ENCODE assay signal across 12 cellular contexts in the genomic region with DNA sequence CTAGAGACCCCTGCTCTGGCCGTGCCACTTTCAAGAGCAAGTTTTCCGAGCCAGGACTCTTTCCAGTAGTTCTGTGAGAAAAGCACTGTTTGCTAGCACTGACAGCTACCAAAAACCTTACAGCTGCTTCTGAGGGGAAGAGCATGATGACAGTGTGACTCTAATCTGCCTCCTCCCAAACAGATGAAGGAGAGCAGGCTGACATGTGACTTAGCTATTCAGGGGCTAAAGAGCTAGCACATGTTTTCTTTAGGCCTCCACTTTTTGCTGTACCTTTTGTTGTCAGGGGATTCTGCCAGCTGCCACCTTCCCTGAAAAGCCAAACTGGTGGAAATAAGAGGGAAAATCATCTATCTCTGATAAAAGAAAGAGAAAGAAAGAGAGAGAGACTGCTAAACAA. TPM values are rescaled to one million over a fixed set of nuclear protein-coding genes. Genes with fewer than 3 reads are reported as not detected.
DNase-seq lines count a peak whose midpoint lies in the region; ATAC-seq and TF ChIP-seq lines count a peak whose summit lies in the region.
"Had no signal": no experiment of that assay in that cellular context is flagged by ENCODE, and none has a peak within 500 bp of the region (broad histone marks: within the 10 kb centered on the region; RNA-seq: fewer than 3 reads in every experiment).

No MANE protein-coding gene starts in this region.

- H3K4me1 Mint-ChIP-seq in activated naive CD4-positive, alpha-beta T cell treated with anti-CD3 and anti-CD28 coated beads for 36 hours (ENCODE audit: low read depth): peaks cover 42% of the 10 kb centered on the region
- peaks cover 41% of the 10 kb centered on the region for H3K4me1 Mint-ChIP-seq in stimulated activated naive CD8-positive, alpha-beta T cell treated with anti-CD3 and anti-CD28 coated beads, Interleukin-15, amount 100 ng/mL, for 72 hours
- H3K4me1 Mint-ChIP-seq in CD4-positive, alpha-beta T cell (ENCODE audit: low read depth): peaks cover 4% of the 10 kb centered on the region

- H3K27me3 ChIP-seq in Peyer's patch: no peaks in the 10 kb centered on the region
- no peaks in the 10 kb centered on the region for H3K27me3 ChIP-seq in hepatocyte
- no peaks in the 10 kb centered on the region for H3K27me3 ChIP-seq in CD4-positive, alpha-beta T cell (ENCODE audit: control insufficient read depth, insufficient read depth, low read length)
- H3K27me3 ChIP-seq: body of pancreas had no signal

- H3K9me3 ChIP-seq in Peyer's patch (no peaks in the 10 kb centered on the region), hepatocyte (ENCODE audit: low read depth) (no peaks in the 10 kb centered on the region)
- no peaks in the 10 kb centered on the region for H3K9me3 ChIP-seq in CD4-positive, alpha-beta T cell (ENCODE audit: control insufficient read depth, low read length)
- H3K9me3 ChIP-seq: body of pancreas had no signal

- TF ChIP-seq POLR2A in Peyer's patch (IDR thresholded peaks at IDR 0.05): no peak

- H3K79me2 ChIP-seq in hepatocyte: no peaks in the 10 kb centered on the region

- no peak overlapping the region for H2AFZ ChIP-seq in hepatocyte

- H3K36me3 ChIP-seq in Peyer's patch (no peaks in the 10 kb centered on the region), hepatocyte (replicated peaks; ENCODE audit: insufficient read depth, low read depth) (no peaks in the 10 kb centered on the region)

- no peak for DNase-seq in activated naive CD4-positive, alpha-beta T cell treated with anti-CD3 and anti-CD28 coated beads for 36 hours
- DNase-seq in activated naive CD4-positive, alpha-beta T cell (lab: John Stamatoyannopoulos, UW): no peak
- no peak for DNase-seq in Peyer's patch
- DNase-seq in hepatocyte (ENCODE audit: low spot score): no peak
- DNase-seq in stimulated activated naive CD8-positive, alpha-beta T cell treated with anti-CD3 and anti-CD28 coated beads, Interleukin-15, amount 100 ng/mL, for 72 hours: no peak
- no peak for DNase-seq in occipital lobe (lab: John Stamatoyannopoulos, UW)
- no peak for DNase-seq in stimulated activated CD4-positive, alpha-beta T cell treated with anti-CD3 and anti-CD28 coated beads, Interleukin-4, amount 100 ng/mL, for 1 hour
- no peak for DNase-seq in CD4-positive, alpha-beta T cell
- DNase-seq: AML-193; body of pancreas; effector memory CD8-positive, alpha-beta T cell; hypothalamus had no signal

- peak overlapping the region in 3 of 4 donors; percentile 15 to 54 (median 33) for H3K27ac ChIP-seq in Peyer's patch
- peak overlapping the region; percentile 12 for H3K27ac ChIP-seq in hepatocyte
- no peak overlapping the region for H3K27ac ChIP-seq in CD4-positive, alpha-beta T cell (ENCODE audit: low read depth, low read length)
- H3K27ac ChIP-seq: body of pancreas had no signal

- peaks cover 31% of the 10 kb centered on the region for H3K36me3 Mint-ChIP-seq in activated naive CD4-positive, alpha-beta T cell treated with anti-CD3 and anti-CD28 coated beads for 36 hours (ENCODE audit: low read depth)
- peaks cover 63% of the 10 kb centered on the region for H3K36me3 Mint-ChIP-seq in CD4-positive, alpha-beta T cell (ENCODE audit: low read depth)

- H4K20me1 ChIP-seq in hepatocyte (ENCODE audit: insufficient read depth, poor library complexity, severe bottlenecking): no peaks in the 10 kb centered on the region

- ATAC-seq in stimulated activated naive CD8-positive, alpha-beta T cell treated with anti-CD3 and anti-CD28 coated beads, Interleukin-15, amount 100 ng/mL, for 72 hours: no peak
- ATAC-seq in CD4-positive, alpha-beta T cell (ENCODE audit: poor library complexity): no peak
- ATAC-seq: body of pancreas; effector memory CD8-positive, alpha-beta T cell had no signal

- intact Hi-C loops in activated naive CD4-positive, alpha-beta T cell treated with anti-CD3 and anti-CD28 coated beads for 36 hours (cut with micrococcal nuclease): loop anchor here (1.0 kb wide), 1 partner anchor 403 kb away; a partner anchor contains a TSS
- intact Hi-C loops in CD4-positive, alpha-beta T cell (cut with DNase I, micrococcal nuclease): no loop called here

- CTCF ChIA-PET in activated naive CD4-positive, alpha-beta T cell treated with anti-CD3 and anti-CD28 coated beads for 36 hours (lab: Charles Lee): interaction anchor here (0.7 to 1.3 kb wide), 3 partner anchors 16 to 394 kb away, joined by 3 to 4 read pairs (median 3); no protein-coding TSS in a partner anchor
- CTCF ChIA-PET in CD4-positive, alpha-beta T cell (lab: Charles Lee): interaction anchor here (1.3 kb wide), 1 partner anchor 17 kb away, joined by 3 read pairs; no protein-coding TSS in a partner anchor

- POLR2A ChIA-PET in CD4-positive, alpha-beta T cell (lab: Charles Lee): no interaction called here

- H3K4me3 ChIP-seq in Peyer's patch: no peak overlapping the region
- no peak overlapping the region for H3K4me3 ChIP-seq in hepatocyte
- H3K4me3 ChIP-seq: body of pancreas had no signal

- H3K27ac Mint-ChIP-seq in activated naive CD4-positive, alpha-beta T cell treated with anti-CD3 and anti-CD28 coated beads for 36 hours: peak overlapping the region; percentile 48
- peak overlapping the region; percentile 51 to 62 for H3K27ac Mint-ChIP-seq in stimulated activated naive CD8-positive, alpha-beta T cell treated with anti-CD3 and anti-CD28 coated beads, Interleukin-15, amount 100 ng/mL, for 72 hours
- H3K27ac Mint-ChIP-seq in CD4-positive, alpha-beta T cell: no peak overlapping the region

- TF ChIP-seq CTCF in Peyer's patch (IDR thresholded peaks at IDR 0.05) (no peak), hepatocyte (IDR thresholded peaks at IDR 0.05; ENCODE audit: poor library complexity) (no peak)
- TF ChIP-seq CTCF in CD4-positive, alpha-beta T cell (IDR thresholded peaks at IDR 0.05): no peak

- H3K4me1 ChIP-seq in Peyer's patch (no peaks in the 10 kb centered on the region), hepatocyte (ENCODE audit: insufficient read depth) (no peaks in the 10 kb centered on the region)

- H3K27me3 Mint-ChIP-seq in activated naive CD4-positive, alpha-beta T cell treated with anti-CD3 and anti-CD28 coated beads for 36 hours (ENCODE audit: low read depth): no peaks in the 10 kb centered on the region
- H3K27me3 Mint-ChIP-seq in stimulated activated naive CD8-positive, alpha-beta T cell treated with anti-CD3 and anti-CD28 coated beads, Interleukin-15, amount 100 ng/mL, for 72 hours: no peaks in the 10 kb centered on the region
- H3K27me3 Mint-ChIP-seq in CD4-positive, alpha-beta T cell: no peaks in the 10 kb centered on the region
- H3K27me3 Mint-ChIP-seq: effector memory CD8-positive, alpha-beta T cell had no signal

- 74% methylated on average over 2 of the region's 2 CpGs for WGBS in hepatocyte (ENCODE audit: low lambda C conversion rate, missing lambda C conversion rate)

- no peak overlapping the region for H3K4me2 ChIP-seq in hepatocyte

- no peak overlapping the region for H3K4me3 Mint-ChIP-seq in activated naive CD4-positive, alpha-beta T cell treated with anti-CD3 and anti-CD28 coated beads for 36 hours
- H3K4me3 Mint-ChIP-seq in stimulated activated naive CD8-positive, alpha-beta T cell treated with anti-CD3 and anti-CD28 coated beads, Interleukin-15, amount 100 ng/mL, for 72 hours: no peak overlapping the region
- H3K4me3 Mint-ChIP-seq in CD4-positive, alpha-beta T cell: no peak overlapping the region
- H3K4me3 Mint-ChIP-seq: effector memory CD8-positive, alpha-beta T cell had no signal

- H3K9me3 Mint-ChIP-seq in activated naive CD4-positive, alpha-beta T cell treated with anti-CD3 and anti-CD28 coated beads for 36 hours: peaks cover 3% of the 10 kb centered on the region
- H3K9me3 Mint-ChIP-seq in stimulated activated naive CD8-positive, alpha-beta T cell treated with anti-CD3 and anti-CD28 coated beads, Interleukin-15, amount 100 ng/mL, for 72 hours: peaks cover 10 to 14% of the 10 kb centered on the region in 2 donors
- no peaks in the 10 kb centered on the region for H3K9me3 Mint-ChIP-seq in CD4-positive, alpha-beta T cell
- H3K9me3 Mint-ChIP-seq: effector memory CD8-positive, alpha-beta T cell had no signal

- H3K9me2 ChIP-seq in hepatocyte (replicated peaks; ENCODE audit: insufficient read depth): no peaks in the 10 kb centered on the region

RNA-seq across cellular contexts. Expression of a gene that starts 17.3 kb away (rescaled TPM):
- 1 to 10 TPM in 1 of 2 experiments, under 1 TPM in 1; 0.72 to 1.5 TPM for total RNA-seq in activated naive CD4-positive, alpha-beta T cell treated with anti-CD3 and anti-CD28 coated beads for 36 hours
- total RNA-seq in Peyer's patch (1 to 10 TPM; 3.0 to 8.3 (median 6.3) TPM), hepatocyte (2.7 and 3.9 TPM in 2 replicates), occipital lobe (0.94 TPM)
- 1.2 and 1.6 TPM in 2 replicates for polyA plus RNA-seq in hepatocyte
- 1 to 10 TPM; 2.6 to 3.5 TPM for total RNA-seq in CD4-positive, alpha-beta T cell

RNA-seq across cellular contexts. Expression of a gene that starts 34.1 kb away (rescaled TPM):
- total RNA-seq in activated naive CD4-positive, alpha-beta T cell treated with anti-CD3 and anti-CD28 coated beads for 36 hours: 100 to 1,000 TPM; 104 to 113 TPM
- 10 to 100 TPM; 30.9 to 57.8 (median 44.8) TPM for total RNA-seq in Peyer's patch
- 27.0 and 28.3 TPM in 2 replicates for total RNA-seq in hepatocyte
- polyA plus RNA-seq in hepatocyte: 80.7 and 87.2 TPM in 2 replicates
- total RNA-seq in occipital lobe: 16.8 TPM
- total RNA-seq in CD4-positive, alpha-beta T cell: 10 to 100 TPM; 24.6 to 26.3 TPM

RNA-seq across cellular contexts. Expression of a gene that starts 45.4 kb away (rescaled TPM):
- under 1 TPM in 1 of 2 experiments, not detected in 1; 0.19 TPM for total RNA-seq in activated naive CD4-positive, alpha-beta T cell treated with anti-CD3 and anti-CD28 coated beads for 36 hours
- total RNA-seq in Peyer's patch: 1 to 10 TPM in 1 of 4 donors, under 1 TPM in 2, not detected in 1; 0.70 to 4.1 (median 0.85) TPM
- total RNA-seq in hepatocyte: 2.6 TPM in 2 replicates
- 2.9 and 3.3 TPM in 2 replicates for polyA plus RNA-seq in hepatocyte
- not detected for total RNA-seq in occipital lobe
- total RNA-seq in CD4-positive, alpha-beta T cell: not detected

RNA-seq across cellular contexts. Expression of a gene that starts 59.7 kb away (rescaled TPM):
- total RNA-seq in activated naive CD4-positive, alpha-beta T cell treated with anti-CD3 and anti-CD28 coated beads for 36 hours: under 1 TPM; 0.26 to 0.57 TPM
- total RNA-seq in Peyer's patch (10 to 100 TPM in 1 of 4 donors, 1 to 10 TPM in 2, not detected in 1; 2.1 to 21.5 (median 6.2) TPM), hepatocyte (1.4 and 2.3 TPM in 2 replicates), occipital lobe (6.4 TPM)
- polyA plus RNA-seq in hepatocyte: 0.77 TPM in 1 of 2 replicates, not detected in the other
- total RNA-seq in CD4-positive, alpha-beta T cell: not detected
